Comparison of ENCODE assay signal across 26 cellular contexts in genomic region chr2:176561706-176562105, GRCh38.
DNase-seq lines count a peak whose midpoint lies in the region; ATAC-seq and TF ChIP-seq lines count a peak whose summit lies in the region.
"Had no signal": no experiment of that assay in that cellular context is flagged by ENCODE, and none has a peak within 500 bp of the region (broad histone marks: within the 10 kb centered on the region; RNA-seq: fewer than 3 reads in every experiment).

No MANE protein-coding gene starts in this region.

- H3K36me3 ChIP-seq in GM23248 (ENCODE audit: low read depth) (no peaks in the 10 kb centered on the region), RWPE2 (ENCODE audit: low read depth) (no peaks in the 10 kb centered on the region), ascending aorta (no peaks in the 10 kb centered on the region)
- H3K36me3 ChIP-seq: gastroesophageal sphincter, HAP-1, sigmoid colon had no signal

- H3K4me1 ChIP-seq in GM23248 (ENCODE audit: insufficient read depth): peaks cover 47% of the 10 kb centered on the region
- peaks cover 18% of the 10 kb centered on the region for H3K4me1 ChIP-seq in RWPE2 (ENCODE audit: insufficient read depth, poor library complexity, severe bottlenecking)
- H3K4me1 ChIP-seq in ascending aorta: no peaks in the 10 kb centered on the region
- H3K4me1 ChIP-seq: body of pancreas, gastroesophageal sphincter, HAP-1, parathyroid adenoma had no signal

- no peaks in the 10 kb centered on the region for H3K79me2 ChIP-seq in GM23248 (ENCODE audit: insufficient read depth)
- H3K79me2 ChIP-seq: parathyroid adenoma had no signal

- no peak for ATAC-seq in RWPE2 (ENCODE audit: low read depth)
- ATAC-seq: activated CD4-positive, CD25-positive, alpha-beta regulatory T cell treated with anti-CD3 and anti-CD28 coated beads, Interleukin-2, amount 50 U/mL, for 24 hours; body of pancreas; gastroesophageal sphincter; GM12878; T-cell had no signal

- no peaks in the 10 kb centered on the region for H3K27me3 ChIP-seq in GM23248 (replicated peaks; ENCODE audit: insufficient read depth)
- H3K27me3 ChIP-seq in RWPE2 (ENCODE audit: insufficient read depth, poor library complexity, severe bottlenecking): no peaks in the 10 kb centered on the region
- H3K27me3 ChIP-seq in ascending aorta: no peaks in the 10 kb centered on the region

- H3F3A ChIP-seq in GM23248 (ENCODE audit: insufficient read depth): peaks cover 32% of the 10 kb centered on the region

- H3K4me3 ChIP-seq in GM23248 (no peak overlapping the region), RWPE2 (ENCODE audit: severe bottlenecking) (no peak overlapping the region), fibroblast of the aortic adventitia (ENCODE audit: low read depth, low read length) (no peak overlapping the region), retinal pigment epithelial cell (ENCODE audit: low read length) (no peak overlapping the region), ascending aorta (no peak overlapping the region)
- H3K4me3 ChIP-seq: body of pancreas, gastroesophageal sphincter, GM12878, HAP-1, sigmoid colon had no signal

- intact Hi-C loops in ascending aorta (cut with DNase I): no loop called here

- H3K9ac ChIP-seq in GM23248: peak overlapping the region; percentile 41; the same call in 1 of the 2 replicates
- H3K9ac ChIP-seq: parathyroid adenoma had no signal

- in situ Hi-C loops in GM23248 (cut with MboI) (no loop called here), GM13977 (cut with MboI; ENCODE audit: low pct_unique_long_range_greater_than_20kb, low sequenced_read_pairs, unreplicated experiment) (no loop called here)

- H3K4me2 ChIP-seq in GM23248 (ENCODE audit: unreplicated experiment): peak overlapping the region; percentile 51

- 43% methylated on average over 4 of the region's 4 CpGs for WGBS in GM23248 (ENCODE audit: low coverage in 1 of 2, low lambda C conversion rate in 2 of 2, missing lambda C conversion rate in 2 of 2), 2 experiments

- no peaks in the 10 kb centered on the region for H4K20me1 ChIP-seq in GM23248 (ENCODE audit: insufficient read depth)

- no peak for TF ChIP-seq CTCF in RWPE2 (IDR thresholded peaks at IDR 0.05; ENCODE audit: poor library complexity, severe bottlenecking)
- TF ChIP-seq CTCF in fibroblast of the aortic adventitia (IDR thresholded peaks at IDR 0.05; ENCODE audit: insufficient read depth, low read length): no peak
- no peak for TF ChIP-seq CTCF in retinal pigment epithelial cell (conservative IDR thresholded peaks at IDR 0.05; ENCODE audit: low read depth, low read length)
- no peak for TF ChIP-seq CTCF in ascending aorta (IDR thresholded peaks at IDR 0.05)
- TF ChIP-seq CTCF in GM13977 (IDR thresholded peaks at IDR 0.05; ENCODE audit: extremely low read depth, insufficient read depth, missing control alignments): no peak

- no peak overlapping the region for H2AFZ ChIP-seq in GM23248
- H2AFZ ChIP-seq: parathyroid adenoma had no signal

- H3K9me3 ChIP-seq in GM23248 (ENCODE audit: low read depth) (no peaks in the 10 kb centered on the region), RWPE2 (ENCODE audit: severe bottlenecking) (no peaks in the 10 kb centered on the region), ascending aorta (no peaks in the 10 kb centered on the region)
- H3K9me3 ChIP-seq: body of pancreas, gastroesophageal sphincter, HAP-1, sigmoid colon had no signal

- H3K27ac ChIP-seq in GM23248: peak overlapping the region; percentile 89
- peak overlapping the region; percentile 42 for H3K27ac ChIP-seq in RWPE2 (ENCODE audit: poor library complexity, severe bottlenecking)
- no peak overlapping the region for H3K27ac ChIP-seq in ascending aorta
- H3K27ac ChIP-seq: body of pancreas, gastroesophageal sphincter, parathyroid adenoma, sigmoid colon had no signal

- DNase-seq in GM23248 (peak; percentile 65), RWPE2 (ENCODE audit: low spot score) (no peak), fibroblast of the aortic adventitia (ENCODE audit: low read depth) (peak; percentile 9), retinal pigment epithelial cell (ENCODE audit: low read depth) (peak; percentile 54), NCI-H526 (lab: John Stamatoyannopoulos, UW) (no peak), ascending aorta (ENCODE audit: low spot score in 2 of 2) (no peak), GM13977 (ENCODE audit: low spot score) (no peak)
- DNase-seq: activated CD4-positive, alpha-beta memory T cell treated with anti-CD3 and anti-CD28 coated beads for 36 hours; activated CD8-positive, alpha-beta memory T cell treated with anti-CD3 and anti-CD28 coated beads, Interleukin-2, amount 50 U/mL, for 48 hours; body of pancreas; DMS79; hypothalamus; NCI-H1105; NCI-H2029; NCI-H446; nephron progenitor cell; OCI-M1; SHP77; sigmoid colon; stimulated activated CD4-positive, alpha-beta T cell treated with anti-CD3 and anti-CD28 coated beads, Interleukin-15, amount 100 ng/mL, for 24 hours; T-cell had no signal

- H3K9me2 ChIP-seq in GM23248 (ENCODE audit: insufficient read depth): no peaks in the 10 kb centered on the region

Comparison
In these comparisons a context has a peak if more than half of its experiments do, and no peak if none do; other contexts are left out.
1. DNase-seq: peak in GM23248 (single experiment), fibroblast of the aortic adventitia (single experiment) and retinal pigment epithelial cell (single experiment); none in RWPE2 (single experiment), NCI-H526 (0 of 2), ascending aorta (0 of 2) and GM13977 (single experiment).
2. H3K27ac ChIP-seq: peak in GM23248 (single experiment) and RWPE2 (single experiment); none in ascending aorta (0 of 2).